In the genomic region with DNA sequence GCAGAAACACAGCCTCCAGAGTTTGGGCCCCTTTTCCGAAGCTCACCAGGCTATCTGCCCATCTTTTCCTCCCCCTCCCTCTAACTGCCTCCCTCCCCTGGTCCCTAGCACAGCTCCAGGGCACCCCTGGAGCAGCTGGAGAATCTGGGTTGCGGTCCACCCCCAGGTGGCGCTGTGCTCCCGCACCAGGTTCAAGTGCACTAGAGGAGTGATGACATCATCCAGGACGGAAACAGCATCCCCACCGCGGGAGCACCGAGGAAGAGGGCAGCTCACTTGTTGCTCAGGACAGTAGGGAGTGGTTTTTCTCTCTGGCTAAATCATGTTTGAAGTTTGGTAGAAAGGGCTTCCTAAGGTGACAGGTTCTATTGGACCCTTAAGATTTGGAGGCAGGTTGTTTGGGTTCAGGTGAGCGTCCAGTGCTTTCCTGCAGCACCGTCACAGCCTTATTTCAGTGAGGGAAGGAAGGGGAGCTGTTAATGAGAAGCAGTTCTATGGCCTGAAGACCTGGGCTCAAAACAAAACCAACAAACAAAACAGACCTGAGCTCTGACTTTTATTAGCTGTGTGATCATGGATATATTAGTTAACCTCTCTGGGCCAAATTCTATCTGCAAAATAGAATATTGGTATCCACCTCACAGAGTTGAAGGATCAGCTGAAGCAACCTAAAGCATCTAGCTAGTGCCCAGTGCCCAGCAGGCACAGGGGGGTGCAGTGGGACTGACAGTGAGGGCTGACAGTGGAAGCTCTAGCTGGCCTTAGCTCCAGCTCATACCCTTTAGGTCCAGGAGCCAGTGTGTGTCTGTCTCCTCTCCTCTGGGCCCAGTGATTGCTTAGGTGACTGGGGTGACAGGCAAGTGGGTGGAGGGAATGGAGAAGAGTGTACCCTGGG, we compare ENCODE assay signal across 8 cellular contexts. TPM values are rescaled to one million over a fixed set of nuclear protein-coding genes. Genes with fewer than 3 reads are reported as not detected.
DNase-seq lines count a peak whose midpoint lies in the region; ATAC-seq and TF ChIP-seq lines count a peak whose summit lies in the region.

No MANE protein-coding gene starts in this region.

- no peak overlapping the region for H3K27ac ChIP-seq in A673 (ENCODE audit: low read depth, low read length, poor library complexity, severe bottlenecking)
- H3K27ac ChIP-seq in left lung: peak overlapping the region in 1 of 2 donors; percentile 11

- no peak overlapping the region for H3K4me3 Mint-ChIP-seq in chondrocyte (ENCODE audit: unreplicated experiment)

- POLR2A ChIA-PET in A673 (lab: Charles Lee; ENCODE audit: low non-redundant PET): no interaction called here

- H3K36me3 ChIP-seq in A673 (ENCODE audit: insufficient read depth, low read length, poor library complexity, severe bottlenecking): no peaks in the 10 kb centered on the region
- no peaks in the 10 kb centered on the region for H3K36me3 ChIP-seq in left lung

- H3K36me3 Mint-ChIP-seq in chondrocyte (ENCODE audit: low read depth): peaks cover 22% of the 10 kb centered on the region

- TF ChIP-seq CTCF in A673 (conservative IDR thresholded peaks at IDR 0.05; ENCODE audit: low read depth, low read length) (peak; percentile 99), chondrocyte (IDR thresholded peaks at IDR 0.05) (peak; percentile 98), left lung (IDR thresholded peaks at IDR 0.05) (peak; percentile 88 to 91)

- H3K4me3 ChIP-seq in A673 (ENCODE audit: low read depth, low read length, poor library complexity, severe bottlenecking): no peak overlapping the region
- no peak overlapping the region for H3K4me3 ChIP-seq in left lung

- H3K27me3 ChIP-seq in A673 (replicated peaks; ENCODE audit: insufficient read depth, low read depth, low read length, poor library complexity) (no peaks in the 10 kb centered on the region), left lung (no peaks in the 10 kb centered on the region)

- CTCF ChIA-PET in A673 (lab: Charles Lee): interaction anchor here (0.6 to 1.4 kb wide), 9 partner anchors 9 to 1759 kb away, joined by 3 to 24 read pairs (median 6); a partner anchor contains a TSS

- BruUV-seq in A673 (replicated peaks; lab: Mats Ljungman, UMichigan): no TSS peak

- ATAC-seq in GM18858 (IDR thresholded peaks at IDR 0.05; ENCODE audit: unreplicated experiment): peak; percentile 79
- peak; percentile 85 for ATAC-seq in HG03432 (IDR thresholded peaks at IDR 0.05; ENCODE audit: unreplicated experiment)
- peak; percentile 93 for ATAC-seq in left lung

- no peaks in the 10 kb centered on the region for H3K27me3 Mint-ChIP-seq in chondrocyte (ENCODE audit: low read depth)

- H3K9me3 ChIP-seq in A673 (ENCODE audit: low read depth, low read length, poor library complexity, severe bottlenecking) (no peaks in the 10 kb centered on the region), left lung (no peaks in the 10 kb centered on the region)

- intact Hi-C loops in A673 (cut with micrococcal nuclease; ENCODE audit: unreplicated experiment) (loop anchor here (1.0 to 10.0 kb wide), 2 partner anchors 76 to 239 kb away; no protein-coding TSS in a partner anchor), left lung (cut with DNase I) (loop anchor here in 1 of 2 donors (2.0 kb wide), 1 partner anchor 77 kb away; no protein-coding TSS in a partner anchor)

- H3K9me3 Mint-ChIP-seq in chondrocyte (ENCODE audit: low read depth): no peaks in the 10 kb centered on the region

- no peaks in the 10 kb centered on the region for H3K4me1 ChIP-seq in A673 (ENCODE audit: insufficient read depth, low read length, poor library complexity, severe bottlenecking)
- peaks cover 4 to 5% of the 10 kb centered on the region in 2 donors for H3K4me1 ChIP-seq in left lung

- DNase-seq in A673 (ENCODE audit: low spot score): peak; percentile 93
- DNase-seq in NCI-H526 treated with DMSO at 0.1 percent for 48 hours (lab: John Stamatoyannopoulos, UW): peak; percentile 37
- DNase-seq in activated CD4-positive, alpha-beta T cell treated with anti-CD3 and anti-CD28 coated beads for 4 hours: peak; percentile 72 to 74
- peak; percentile 96 for DNase-seq in chondrocyte (ENCODE audit: low spot score)
- peak; percentile 87 to 94 for DNase-seq in left lung
- DNase-seq in stimulated activated CD4-positive, alpha-beta T cell treated with anti-CD3 and anti-CD28 coated beads, Interleukin-2, amount 100 ng/mL, for 4 hours (ENCODE audit: low read depth): peak; percentile 73

- peaks cover 73% of the 10 kb centered on the region for H3K4me1 Mint-ChIP-seq in chondrocyte (ENCODE audit: low read depth)

- peak overlapping the region; percentile 89 for H3K27ac Mint-ChIP-seq in chondrocyte (ENCODE audit: unreplicated experiment)

RNA-seq across cellular contexts. Expression of a gene that starts 7.5 kb away (rescaled TPM):
- total RNA-seq in A673 (2021) (1.2 and 2.6 TPM in 2 replicates), chondrocyte (29.7 to 39.1 TPM (median 37.7 TPM) in 3 replicates), left lung (10 to 100 TPM; 12.7 to 26.1 TPM)

RNA-seq across cellular contexts. Expression of a gene that starts 50.2 kb away (rescaled TPM):
- 0.20 TPM in 1 of 2 replicates, not detected in the other for total RNA-seq in A673 (2021)
- total RNA-seq in chondrocyte: 17.7 to 83.6 TPM (median 80.5 TPM) in 3 replicates
- 10 to 100 TPM; 17.9 to 20.8 TPM for total RNA-seq in left lung

RNA-seq across cellular contexts. Expression of a gene that starts 59.1 kb away (rescaled TPM):
- total RNA-seq in A673 (2021) (111 and 112 TPM in 2 replicates), chondrocyte (62.5 to 69.6 TPM (median 68.5 TPM) in 3 replicates), left lung (10 to 100 TPM; 42.6 to 56.7 TPM)

Comparison
In these comparisons a context has a peak if more than half of its experiments do, and no peak if none do; other contexts are left out.
1. DNase-seq: peak in every context shown above with its lines; median percentile 96 in chondrocyte; 93 in A673; 90 in left lung; 73 in activated CD4-positive, alpha-beta T cell treated with anti-CD3 and anti-CD28 coated beads for 4 hours; 73 in stimulated activated CD4-positive, alpha-beta T cell treated with anti-CD3 and anti-CD28 coated beads, Interleukin-2, amount 100 ng/mL, for 4 hours; 37 in NCI-H526 treated with DMSO at 0.1 percent for 48 hours.
2. RNA of a gene that starts 50.2 kb away (total RNA-seq): 17.7 to 83.6 TPM in chondrocyte and 17.9 to 20.8 TPM in left lung; 0.20 TPM in A673; every median in the first group is over 10 times any median in the second.
3. Peak in every context shown above with its lines, with median percentiles within 50 percentile points of each other: CTCF ChIP-seq and ATAC-seq.